In the genomic region with DNA sequence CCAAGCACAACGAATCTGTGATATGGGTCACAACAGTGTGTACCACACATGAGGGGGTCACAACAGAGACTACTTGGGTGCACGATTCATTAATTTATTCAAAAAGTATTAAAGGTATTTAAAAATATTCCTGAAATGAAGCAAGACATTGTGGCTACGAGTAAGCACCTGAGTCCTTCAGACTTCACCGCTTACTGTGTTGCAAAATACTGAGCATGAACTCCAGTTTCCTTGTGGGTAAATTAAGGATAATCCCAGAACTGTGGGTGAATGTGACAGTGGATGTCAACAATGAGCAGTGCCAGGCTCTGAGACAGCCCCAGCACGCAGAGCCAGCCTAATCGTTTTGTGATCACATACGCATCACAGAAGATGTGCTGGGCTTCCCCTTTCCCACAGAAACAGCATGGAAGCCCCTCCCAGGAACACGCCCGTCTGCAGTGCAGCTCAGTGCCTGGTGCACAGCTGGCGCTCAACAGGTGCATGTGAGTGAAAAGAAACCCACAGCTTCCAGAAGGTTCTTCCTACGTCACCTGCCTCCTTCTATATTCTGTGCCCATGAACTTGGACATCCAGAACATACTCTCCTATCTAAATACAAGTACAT, we compare ENCODE assay signal across 24 cellular contexts. TPM values are rescaled to one million over a fixed set of nuclear protein-coding genes. Genes with fewer than 3 reads are reported as not detected.
DNase-seq lines count a peak whose midpoint lies in the region; ATAC-seq, FAIRE-seq and TF ChIP-seq lines count a peak whose summit lies in the region.
"Had no signal": no experiment of that assay in that cellular context is flagged by ENCODE, and none has a peak within 500 bp of the region (broad histone marks: within the 10 kb centered on the region; RNA-seq: fewer than 3 reads in every experiment).

No MANE protein-coding gene starts in this region.

- ATAC-seq in naive B cell (ENCODE audit: low read depth in 2 of 2) = peak; percentile 36 to 68
- no peak for ATAC-seq in activated T-cell treated with anti-CD3 and anti-CD28 coated beads, Interleukin-2, amount 50 U/mL, for 4 hours

- no peaks in the 10 kb centered on the region for H3K27me3 ChIP-seq in BLaER1 treated with 17β-estradiol and CSF1 and Interleukin-3, amounts not matched to agents 10 nM and 100 nM
- H3K27me3 ChIP-seq: heart right ventricle, neural progenitor cell had no signal

- no peak overlapping the region for H3K4me3 Mint-ChIP-seq in chondrocyte (ENCODE audit: unreplicated experiment)
- peak overlapping the region in 1 of 8 donors; percentile 35 for H3K4me3 Mint-ChIP-seq in naive B cell
- H3K4me3 Mint-ChIP-seq in activated T-cell treated with anti-CD3 and anti-CD28 coated beads, Interleukin-2, amount 50 U/mL, for 4 hours = no peak overlapping the region
- H3K4me3 Mint-ChIP-seq: activated naive CD8-positive, alpha-beta T cell; CD4-positive, alpha-beta memory T cell; neural progenitor cell; T-helper 2 cell treated with Interferon-gamma antibody and Interleukin-4, amounts not matched to agents 5 μg/mL and 100 μg/mL, for 36 hours had no signal

- H3K4me1 Mint-ChIP-seq in chondrocyte (ENCODE audit: low read depth) (peaks cover 54% of the 10 kb centered on the region), naive B cell (peaks cover 6 to 28% (median 16%) of the 10 kb centered on the region in 3 donors)
- H3K4me1 Mint-ChIP-seq in activated T-cell treated with anti-CD3 and anti-CD28 coated beads, Interleukin-2, amount 50 U/mL, for 4 hours (ENCODE audit: low read depth) = no peaks in the 10 kb centered on the region

- no peak for TF ChIP-seq CTCF in chondrocyte (IDR thresholded peaks at IDR 0.05)

- no peak for FAIRE-seq in frontal cortex (lab: Jason Lieb, UNC)
- FAIRE-seq: islet of Langerhans, urothelium cell line had no signal

- peak overlapping the region in 10 of 11 experiments; percentile 11 to 55 (median 38); a peak in 11 of 22 replicates for H3K4me2 ChIP-seq in BLaER1 treated with 17β-estradiol and CSF1 and Interleukin-3, amounts not matched to agents 10 nM and 100 nM
- H3K4me2 ChIP-seq: neural progenitor cell had no signal

- H3K27ac ChIP-seq in BLaER1 treated with 17β-estradiol and CSF1 and Interleukin-3, amounts not matched to agents 10 nM and 100 nM = no peak overlapping the region
- H3K27ac ChIP-seq: heart right ventricle, neural progenitor cell had no signal

- H3K9me3 ChIP-seq in BLaER1 treated with 17β-estradiol and CSF1 and Interleukin-3, amounts not matched to agents 10 nM and 100 nM (replicated peaks in 1 of 11) = peaks cover 0 to 13% (median 8%) of the 10 kb centered on the region in 11 experiments; a peak in 9 of 22 replicates

- no peak overlapping the region for H3K4me3 ChIP-seq in BLaER1 treated with 17β-estradiol and CSF1 and Interleukin-3, amounts not matched to agents 10 nM and 100 nM
- H3K4me3 ChIP-seq: heart right ventricle, neural progenitor cell had no signal

- H3K27ac Mint-ChIP-seq in chondrocyte (ENCODE audit: unreplicated experiment) = peak overlapping the region; percentile 22
- no peak overlapping the region for H3K27ac Mint-ChIP-seq in naive B cell
- H3K27ac Mint-ChIP-seq: activated naive CD8-positive, alpha-beta T cell; CD4-positive, alpha-beta memory T cell; neural progenitor cell; T-helper 2 cell treated with Interferon-gamma antibody and Interleukin-4, amounts not matched to agents 5 μg/mL and 100 μg/mL, for 36 hours had no signal

- peaks cover 21 to 41% (median 32%) of the 10 kb centered on the region in 10 experiments for H3K4me1 ChIP-seq in BLaER1 treated with 17β-estradiol and CSF1 and Interleukin-3, amounts not matched to agents 10 nM and 100 nM
- H3K4me1 ChIP-seq: neural progenitor cell had no signal

- H4K20me1 ChIP-seq in BLaER1 treated with 17β-estradiol and CSF1 and Interleukin-3, amounts not matched to agents 10 nM and 100 nM = peaks cover 0 to 36% (median 17%) of the 10 kb centered on the region in 11 experiments; a peak in 10 of 22 replicates

- H3K36me3 Mint-ChIP-seq in chondrocyte (ENCODE audit: low read depth) (no peaks in the 10 kb centered on the region), naive B cell (peaks cover 0 to 4% of the 10 kb centered on the region in 2 donors)
- H3K36me3 Mint-ChIP-seq in activated T-cell treated with anti-CD3 and anti-CD28 coated beads, Interleukin-2, amount 50 U/mL, for 4 hours (ENCODE audit: insufficient read depth) = no peaks in the 10 kb centered on the region
- H3K36me3 Mint-ChIP-seq: activated naive CD8-positive, alpha-beta T cell had no signal

- in situ Hi-C loops in ACHN (cut with HindIII; ENCODE audit: low pct_ligation_motif_present, low pct_unique_long_range_greater_than_20kb, low sequenced_read_pairs) = no loop called here

- H3K36me3 ChIP-seq in BLaER1 treated with 17β-estradiol and CSF1 and Interleukin-3, amounts not matched to agents 10 nM and 100 nM = no peaks in the 10 kb centered on the region
- H3K36me3 ChIP-seq: heart right ventricle had no signal

- DNase-seq in NCI-H69 (lab: John Stamatoyannopoulos, UW) = peak; percentile 53
- DNase-seq in chondrocyte (ENCODE audit: low spot score) = no peak
- DNase-seq in naive B cell = no peak
- no peak for DNase-seq in frontal cortex (ENCODE audit: low spot score in 2 of 2)
- DNase-seq in activated CD8-positive, alpha-beta memory T cell treated with anti-CD3 and anti-CD28 coated beads, Interleukin-2, amount 50 U/mL, for 4 hours = no peak
- no peak for DNase-seq in activated T-cell treated with anti-CD3 and anti-CD28 coated beads, Interleukin-2, amount 50 U/mL, for 4 hours
- no peak for DNase-seq in ACHN
- DNase-seq: activated CD4-positive, alpha-beta T cell treated with anti-CD3 and anti-CD28 coated beads, Interleukin-2, amount 50 U/mL, for 1 hour; CD4-positive, alpha-beta memory T cell; DMS79 treated with DMSO at 0.1 percent for 48 hours; effector CD4-positive, alpha-beta T cell; heart right ventricle; NCI-H1694; NCI-H446; stimulated activated CD4-positive, alpha-beta T cell treated with anti-CD3 and anti-CD28 coated beads, Interleukin-15, amount 100 ng/mL, for 24 hours; stimulated activated naive CD4-positive, alpha-beta T cell had no signal

- H3K9me3 Mint-ChIP-seq in chondrocyte (ENCODE audit: low read depth) (no peaks in the 10 kb centered on the region), naive B cell (peaks cover 0 to 13% (median 0%) of the 10 kb centered on the region in 7 donors)
- peaks cover 4% of the 10 kb centered on the region for H3K9me3 Mint-ChIP-seq in activated T-cell treated with anti-CD3 and anti-CD28 coated beads, Interleukin-2, amount 50 U/mL, for 4 hours
- H3K9me3 Mint-ChIP-seq: T-helper 2 cell treated with Interferon-gamma antibody and Interleukin-4, amounts not matched to agents 5 μg/mL and 100 μg/mL, for 36 hours had no signal

- H3K27me3 Mint-ChIP-seq in chondrocyte (ENCODE audit: low read depth) (no peaks in the 10 kb centered on the region), naive B cell (peaks cover 0 to 6% (median 0%) of the 10 kb centered on the region in 3 donors)
- peaks cover 8% of the 10 kb centered on the region for H3K27me3 Mint-ChIP-seq in activated T-cell treated with anti-CD3 and anti-CD28 coated beads, Interleukin-2, amount 50 U/mL, for 4 hours (ENCODE audit: low read depth)

- H3K9ac ChIP-seq in BLaER1 treated with 17β-estradiol and CSF1 and Interleukin-3, amounts not matched to agents 10 nM and 100 nM = no peak overlapping the region
- H3K9ac ChIP-seq: neural progenitor cell had no signal

RNA-seq across cellular contexts. Expression of a gene that starts 29.1 kb away (rescaled TPM):
- 106 to 113 TPM (median 107 TPM) in 3 replicates for total RNA-seq in chondrocyte
- 1 to 10 TPM in 2 of 6 donors, under 1 TPM in 3, not detected in 1; 0.81 to 2.7 (median 0.97) TPM for polyA plus RNA-seq in naive B cell (ENCODE audit: low read depth in 6 of 6)
- 64.0 TPM for total RNA-seq in frontal cortex
- 1 to 10 TPM; 2.8 to 6.6 (median 5.1) TPM for total RNA-seq in activated T-cell treated with anti-CD3 and anti-CD28 coated beads, Interleukin-2, amount 50 U/mL, for 4 hours

RNA-seq across cellular contexts. Expression of a gene that starts 55.7 kb away (rescaled TPM):
- not detected in 3 replicates for total RNA-seq in chondrocyte
- not detected for polyA plus RNA-seq in naive B cell (ENCODE audit: low read depth in 6 of 6)
- not detected for total RNA-seq in frontal cortex
- total RNA-seq in activated T-cell treated with anti-CD3 and anti-CD28 coated beads, Interleukin-2, amount 50 U/mL, for 4 hours = not detected
- total RNA-seq: CD4-positive, alpha-beta memory T cell; fibroblast of lung; heart right ventricle; HT1080 had no signal
- polyA plus RNA-seq: CD4-positive, alpha-beta memory T cell; fibroblast of lung had no signal

Comparison
In these comparisons a context has a peak if more than half of its experiments do, and no peak if none do; other contexts are left out.
1. ATAC-seq: peak in naive B cell (2 of 2); none in activated T-cell treated with anti-CD3 and anti-CD28 coated beads, Interleukin-2, amount 50 U/mL, for 4 hours (0 of 2).